ENCODE assay signal across 1 cellular context in the genomic region with DNA sequence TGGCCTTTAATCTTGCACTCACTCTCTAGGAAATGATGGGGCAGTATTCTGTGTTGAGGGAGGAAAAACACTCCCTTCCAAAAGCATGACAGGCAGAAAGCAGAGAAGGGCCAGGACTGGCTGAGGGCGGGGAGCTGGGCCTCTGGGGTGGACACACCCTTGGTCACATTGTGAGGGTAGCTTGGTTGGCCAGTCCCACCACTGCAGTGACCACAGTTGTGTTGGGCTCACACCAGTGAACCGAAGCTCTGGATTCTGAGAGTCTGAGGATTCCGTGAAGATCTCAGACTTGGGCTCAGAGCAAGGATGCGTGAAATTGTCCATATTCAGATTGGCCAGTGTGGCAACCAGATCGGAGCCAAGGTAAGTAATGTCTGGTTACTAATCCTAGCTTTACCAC.
A peak's percentile ranks its signal among the peaks of the same experiment; 100 is the strongest.
TF ChIP-seq lines count a peak whose summit lies in the region.

TUBB1 (plus strand) TSS at position 213 of the 400 bp plus-strand sequence; CDS start at position 307, 94 bp downstream.

TF ChIP-seq in K562, 482 proteins besides CTCF, POLR2A, EP300 and RAD21 (continued from another document):
- TF ChIP-seq PRDM10 (IDR thresholded peaks at IDR 0.05; ENCODE audit: partially characterized antibody) (peak; percentile 4), NCOA6 (IDR thresholded peaks at IDR 0.05) (no peak), MAX (CRISPR knock-in tag; IDR thresholded peaks at IDR 0.05) (0 out of 2 replicates have a peak, but pooled peaks have one; percentile 29), ZNF695 (CRISPR knock-in tag; IDR thresholded peaks at IDR 0.05) (no peak), MEIS2 (IDR thresholded peaks at IDR 0.05; ENCODE audit: partially characterized antibody) (no peak), ZNF408 (CRISPR knock-in tag; IDR thresholded peaks at IDR 0.05; ENCODE audit: low read depth) (no peak), BHLHE40 (IDR thresholded peaks at IDR 0.05; ENCODE audit: low read length) (0 out of 2 replicates have a peak, but pooled peaks have one; percentile 9), POLR3A (IDR thresholded peaks at IDR 0.05; ENCODE audit: borderline replicate concordance, extremely low read depth, insufficient read depth, insufficient read length) (no peak)
- TF ChIP-seq, protein P1, sequence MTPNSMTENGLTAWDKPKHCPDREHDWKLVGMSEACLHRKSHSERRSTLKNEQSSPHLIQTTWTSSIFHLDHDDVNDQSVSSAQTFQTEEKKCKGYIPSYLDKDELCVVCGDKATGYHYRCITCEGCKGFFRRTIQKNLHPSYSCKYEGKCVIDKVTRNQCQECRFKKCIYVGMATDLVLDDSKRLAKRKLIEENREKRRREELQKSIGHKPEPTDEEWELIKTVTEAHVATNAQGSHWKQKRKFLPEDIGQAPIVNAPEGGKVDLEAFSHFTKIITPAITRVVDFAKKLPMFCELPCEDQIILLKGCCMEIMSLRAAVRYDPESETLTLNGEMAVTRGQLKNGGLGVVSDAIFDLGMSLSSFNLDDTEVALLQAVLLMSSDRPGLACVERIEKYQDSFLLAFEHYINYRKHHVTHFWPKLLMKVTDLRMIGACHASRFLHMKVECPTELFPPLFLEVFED (CRISPR knock-in tag; conservative IDR thresholded peaks at IDR 0.05), result no peak
- TF ChIP-seq, protein P2, sequence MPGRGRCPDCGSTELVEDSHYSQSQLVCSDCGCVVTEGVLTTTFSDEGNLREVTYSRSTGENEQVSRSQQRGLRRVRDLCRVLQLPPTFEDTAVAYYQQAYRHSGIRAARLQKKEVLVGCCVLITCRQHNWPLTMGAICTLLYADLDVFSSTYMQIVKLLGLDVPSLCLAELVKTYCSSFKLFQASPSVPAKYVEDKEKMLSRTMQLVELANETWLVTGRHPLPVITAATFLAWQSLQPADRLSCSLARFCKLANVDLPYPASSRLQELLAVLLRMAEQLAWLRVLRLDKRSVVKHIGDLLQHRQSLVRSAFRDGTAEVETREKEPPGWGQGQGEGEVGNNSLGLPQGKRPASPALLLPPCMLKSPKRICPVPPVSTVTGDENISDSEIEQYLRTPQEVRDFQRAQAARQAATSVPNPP (IDR thresholded peaks at IDR 0.05; ENCODE audit: borderline replicate concordance, insufficient read depth, insufficient read length), result no peak
